Comparison of ENCODE assay signal across 8 cellular contexts in the genomic region with DNA sequence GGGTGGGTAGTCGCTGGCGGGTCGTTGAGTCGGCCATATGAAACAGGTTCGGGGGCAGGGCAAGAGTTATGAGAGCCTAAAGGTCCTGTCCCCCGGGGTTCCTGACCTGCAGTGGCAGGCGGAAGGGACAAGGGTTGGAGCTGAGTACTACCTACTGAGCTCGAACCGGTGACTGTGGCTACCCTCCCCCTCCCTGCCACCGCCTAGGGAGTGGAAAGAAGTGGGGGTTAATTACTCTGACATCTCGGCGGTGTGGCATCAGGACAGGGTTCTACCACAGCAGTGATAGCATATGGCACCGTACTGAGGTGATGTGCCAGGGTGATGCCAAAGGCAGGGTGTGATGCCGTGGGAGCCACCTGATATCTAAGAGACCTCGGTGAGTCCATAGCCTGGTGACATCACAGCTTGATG. TPM values are rescaled to one million over a fixed set of nuclear protein-coding genes. Genes with fewer than 3 reads are reported as not detected.
DNase-seq lines count a peak whose midpoint lies in the region; ATAC-seq, FAIRE-seq and TF ChIP-seq lines count a peak whose summit lies in the region.

No MANE protein-coding gene starts in this region.

- H3K9ac ChIP-seq in SK-N-SH: no peak overlapping the region

- TF ChIP-seq RAD21 in SK-N-SH (IDR thresholded peaks at IDR 0.05; ENCODE audit: low read length): no peak

- peak overlapping the region; percentile 62 for H3K4me2 ChIP-seq in SK-N-SH

- intact Hi-C loops in left ventricle myocardium superior (cut with micrococcal nuclease): no loop called here

- peak overlapping the region; percentile 26; the same call in 1 of the 2 replicates for H2AFZ ChIP-seq in SK-N-SH (ENCODE audit: low read depth)

- H3K4me3 ChIP-seq in SK-N-SH (ENCODE audit: low read depth in 2 of 2, low read length in 1 of 2): peak overlapping the region; percentile 66 to 74
- peak overlapping the region; percentile 45 to 51 for H3K4me3 ChIP-seq in small intestine (ENCODE audit: low read depth in 1 of 2, low read length in 2 of 2)

- TF ChIP-seq CTCF in SK-N-SH (IDR thresholded peaks at IDR 0.05) (no peak), GM13977 (IDR thresholded peaks at IDR 0.05; ENCODE audit: extremely low read depth, insufficient read depth, missing control alignments) (no peak)

- no peak overlapping the region for H3K27ac ChIP-seq in SK-N-SH (ENCODE audit: low read depth in 2 of 2, low read length in 1 of 2)
- H3K27ac ChIP-seq in small intestine (ENCODE audit: low read depth in 1 of 2, low read length in 1 of 2): peak overlapping the region; percentile 47 to 89

- FAIRE-seq in small intestine (lab: Jason Lieb, UNC): no peak

- no peaks in the 10 kb centered on the region for H3K9me2 ChIP-seq in SK-N-SH

- WGBS in SK-N-SH (ENCODE audit: low lambda C conversion rate): 2% methylated on average over 6 of the region's 15 CpGs
- WGBS in small intestine, 3 donors: 1 to 30% (median 8%) methylated on average over 11 to 15 of the region's 15 CpGs

- H3K36me3 ChIP-seq in SK-N-SH (replicated peaks in 1 of 2; ENCODE audit: control insufficient read depth in 1 of 2, insufficient read depth in 2 of 2, low read length in 1 of 2) (peaks cover 9 to 13% of the 10 kb centered on the region in 2 experiments), small intestine (ENCODE audit: control insufficient read depth in 2 of 2, insufficient read depth in 2 of 2, low read length in 2 of 2) (no peaks in the 10 kb centered on the region)

- CTCF ChIA-PET in SK-N-SH (lab: Yijun Ruan, JAX): no interaction called here

- H3K79me2 ChIP-seq in SK-N-SH (ENCODE audit: insufficient read depth): peaks cover 29% of the 10 kb centered on the region; the same call in 1 of the 2 replicates

- H3K9me3 ChIP-seq in SK-N-SH: no peaks in the 10 kb centered on the region
- no peaks in the 10 kb centered on the region for H3K9me3 ChIP-seq in small intestine (ENCODE audit: control insufficient read depth, low read depth)

- no peaks in the 10 kb centered on the region for H4K20me1 ChIP-seq in SK-N-SH (ENCODE audit: insufficient read depth)

- DNase-seq in COLO668 (lab: John Stamatoyannopoulos, UW; ENCODE audit: unreplicated experiment): peak; percentile 64
- DNase-seq in SK-N-SH: no peak
- no peak for DNase-seq in left ventricle myocardium superior
- no peak for DNase-seq in small intestine
- DNase-seq in globus pallidus (ENCODE audit: low spot score): no peak
- DNase-seq in GM13977 (ENCODE audit: low spot score): no peak

- H3F3A ChIP-seq in SK-N-SH (replicated peaks; ENCODE audit: insufficient read depth): no peaks in the 10 kb centered on the region

- no peak for TF ChIP-seq EP300 in SK-N-SH (IDR thresholded peaks at IDR 0.05; ENCODE audit: borderline replicate concordance in 1 of 2, low read depth in 1 of 2, low read length in 1 of 2)

- no peaks in the 10 kb centered on the region; a peak in 2 of 4 replicates for H3K4me1 ChIP-seq in SK-N-SH (ENCODE audit: control insufficient read depth in 1 of 2, insufficient read depth in 2 of 2, low read depth in 1 of 2, low read length in 1 of 2)
- H3K4me1 ChIP-seq in small intestine (ENCODE audit: control insufficient read depth in 2 of 2, insufficient read depth in 1 of 2, low read depth in 1 of 2, low read length in 1 of 2): no peaks in the 10 kb centered on the region

- POLR2A ChIA-PET in SK-N-SH (lab: Yijun Ruan, JAX): interaction anchor here (1.0 kb wide), 1 partner anchor 10 kb away, joined by 5 read pairs; no protein-coding TSS in a partner anchor

- H3K27me3 ChIP-seq in SK-N-SH (ENCODE audit: insufficient read depth) (no peaks in the 10 kb centered on the region), small intestine (ENCODE audit: control insufficient read depth in 2 of 2, insufficient read depth in 2 of 2, low read length in 2 of 2) (no peaks in the 10 kb centered on the region)

- in situ Hi-C loops in GM13977 (cut with MboI; ENCODE audit: low pct_unique_long_range_greater_than_20kb, low sequenced_read_pairs, unreplicated experiment): no loop called here

- ATAC-seq in GM19025 (IDR thresholded peaks at IDR 0.05; ENCODE audit: low read depth, unreplicated experiment) (peak; percentile 28), HG03103 (IDR thresholded peaks at IDR 0.05; ENCODE audit: low read depth, unreplicated experiment) (peak; percentile 33), left ventricle myocardium superior (peak; percentile 49)

TF ChIP-seq in SK-N-SH, 30 proteins besides CTCF, POLR2A, EP300 and RAD21:
- TF ChIP-seq MXI1 (IDR thresholded peaks at IDR 0.05; ENCODE audit: low read depth, low read length): 0 out of 2 replicates have a peak, but pooled peaks have one; percentile 33
- TF ChIP-seq SIN3A (IDR thresholded peaks at IDR 0.05; ENCODE audit: borderline replicate concordance, low read depth, low read length): peak; percentile 9; the same call in 1 of the 2 replicates
- no peak for TF ChIP-seq POLR2AphosphoS5 (IDR thresholded peaks at IDR 0.05; ENCODE audit: low read depth, low read length)

RNA-seq across cellular contexts. Expression of a gene that starts 0.3 kb away (rescaled TPM):
- polyA plus RNA-seq in SK-N-SH (2012; rRNA removed) (4.1 and 5.0 TPM in 2 replicates), small intestine (10 to 100 TPM; 12.2 to 32.2 (median 25.9) TPM)
- polyA plus RNA-seq in SK-N-SH (2012; cell fraction: cytosol; rRNA removed): 6.1 and 7.2 TPM in 2 replicates
- 2.6 and 6.6 TPM in 2 replicates for polyA plus RNA-seq in SK-N-SH (2012; cell fraction: nucleus; rRNA removed)
- 21.0 TPM for total RNA-seq in left ventricle myocardium superior

RNA-seq across cellular contexts. Expression of a gene that starts 0.5 kb away (rescaled TPM):
- polyA plus RNA-seq in SK-N-SH (2012; rRNA removed): 53.0 and 69.3 TPM in 2 replicates
- 73.0 and 85.4 TPM in 2 replicates for polyA plus RNA-seq in SK-N-SH (2012; cell fraction: cytosol; rRNA removed)
- 18.8 and 32.5 TPM in 2 replicates for polyA plus RNA-seq in SK-N-SH (2012; cell fraction: nucleus; rRNA removed)
- total RNA-seq in left ventricle myocardium superior: 18.9 TPM
- 10 to 100 TPM; 27.3 to 51.2 (median 39.0) TPM for polyA plus RNA-seq in small intestine

RNA-seq across cellular contexts. Expression of a gene that starts 47.0 kb away (rescaled TPM):
- not detected in 2 replicates for polyA plus RNA-seq in SK-N-SH (2012; rRNA removed)
- not detected in 2 replicates for polyA plus RNA-seq in SK-N-SH (2012; cell fraction: cytosol; rRNA removed)
- polyA plus RNA-seq in SK-N-SH (2012; cell fraction: nucleus; rRNA removed): not detected in 2 replicates
- not detected for total RNA-seq in left ventricle myocardium superior
- under 1 TPM in 2 of 3 donors, not detected in 1; 0.43 to 0.45 TPM for polyA plus RNA-seq in small intestine

Comparison
In these comparisons a context has a peak if more than half of its experiments do, and no peak if none do; other contexts are left out.
1. H3K27ac ChIP-seq: peak in small intestine (2 of 2); none in SK-N-SH (0 of 2).
2. Peak in every context shown above with its lines, with median percentiles within 50 percentile points of each other: ATAC-seq.